ENCODE assay signal across 10 cellular contexts in the genomic region with DNA sequence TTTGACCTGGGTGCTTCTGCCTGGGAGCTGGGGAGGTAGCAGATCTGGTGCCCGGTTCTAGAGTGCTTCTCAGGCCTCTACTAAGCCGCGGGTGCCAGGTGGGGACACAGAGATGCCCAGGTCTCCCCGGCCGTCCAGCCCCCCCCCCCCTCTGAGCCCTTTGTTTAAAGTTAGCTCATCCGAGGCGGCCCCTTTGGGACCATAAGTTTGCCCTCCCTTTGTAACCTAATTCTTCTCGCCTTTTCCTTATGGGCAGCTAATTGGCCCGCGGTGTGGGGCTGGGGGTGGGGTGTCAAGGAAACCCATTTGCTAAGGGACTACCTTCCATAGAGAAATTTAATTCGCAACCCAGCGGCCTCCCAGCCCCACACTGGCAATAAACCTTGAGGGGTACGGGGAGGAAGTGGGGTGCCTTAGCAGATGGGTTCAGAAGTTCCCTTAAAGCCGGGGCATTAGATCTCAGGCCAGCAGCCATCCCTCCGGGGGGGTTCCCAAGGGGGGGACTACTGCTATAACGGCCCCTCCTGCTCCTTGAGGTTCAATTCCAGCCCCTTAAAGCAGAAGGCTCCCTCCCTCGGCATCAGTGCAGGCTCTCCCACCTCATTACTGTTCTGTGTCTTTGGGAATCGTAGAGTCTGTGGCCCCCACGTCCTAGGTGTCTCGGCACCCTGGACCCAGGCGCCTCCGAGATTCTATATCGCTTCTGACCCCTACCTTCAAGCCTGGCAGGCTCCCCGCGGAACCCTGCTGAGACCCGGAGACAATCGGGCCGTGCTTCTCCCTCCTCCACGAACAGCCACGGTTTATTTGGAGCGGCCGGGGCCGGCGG. TPM values are rescaled to one million over a fixed set of nuclear protein-coding genes. Genes with fewer than 3 reads are reported as not detected.
A peak's percentile ranks its signal among the peaks of the same experiment; 100 is the strongest.
DNase-seq lines count a peak whose midpoint lies in the region; ATAC-seq and TF ChIP-seq lines count a peak whose summit lies in the region.
"Had no signal": no experiment of that assay in that cellular context is flagged by ENCODE, and none has a peak within 500 bp of the region (broad histone marks: within the 10 kb centered on the region; RNA-seq: fewer than 3 reads in every experiment).

No MANE protein-coding gene starts in this region.

- no peaks in the 10 kb centered on the region for H3K36me3 Mint-ChIP-seq in CD4-positive, CD25-positive, alpha-beta regulatory T cell
- H3K36me3 Mint-ChIP-seq in IgD-negative memory B cell: peaks cover 3% of the 10 kb centered on the region

- peaks cover 0 to 5% (median 0%) of the 10 kb centered on the region in 7 donors for H3K9me3 Mint-ChIP-seq in CD4-positive, CD25-positive, alpha-beta regulatory T cell
- H3K9me3 Mint-ChIP-seq in IgD-negative memory B cell: no peaks in the 10 kb centered on the region

- no peaks in the 10 kb centered on the region for H3K9me3 ChIP-seq in CD4-positive, CD25-positive, alpha-beta regulatory T cell (ENCODE audit: control insufficient read depth in 2 of 2, low read length in 2 of 2)
- H3K9me3 ChIP-seq in effector memory CD4-positive, alpha-beta T cell (ENCODE audit: control insufficient read depth, low read length): no peaks in the 10 kb centered on the region

- peaks cover 11% of the 10 kb centered on the region for H3K27me3 ChIP-seq in CD4-positive, CD25-positive, alpha-beta regulatory T cell (ENCODE audit: control insufficient read depth, insufficient read depth, low read length)
- H3K27me3 ChIP-seq in effector memory CD4-positive, alpha-beta T cell (replicated peaks; ENCODE audit: control insufficient read depth, insufficient read depth, low read length, poor library complexity, severe bottlenecking): peaks cover 76% of the 10 kb centered on the region

- no peak overlapping the region for H3K27ac ChIP-seq in CD4-positive, CD25-positive, alpha-beta regulatory T cell (ENCODE audit: insufficient read depth, low read length, poor library complexity, severe bottlenecking)
- no peak overlapping the region for H3K27ac ChIP-seq in effector memory CD4-positive, alpha-beta T cell (ENCODE audit: insufficient read depth, low read length, poor library complexity, severe bottlenecking)

- DNase-seq in CD4-positive, CD25-positive, alpha-beta regulatory T cell: no peak
- no peak for DNase-seq in effector memory CD4-positive, alpha-beta T cell
- DNase-seq in omental fat pad (ENCODE audit: low spot score) (peak; percentile 13), DMS114 treated with DMSO at 0.1 percent for 48 hours (lab: John Stamatoyannopoulos, UW; ENCODE audit: unreplicated experiment) (no peak), HuH-7 (ENCODE audit: low spot score) (no peak)

- peak overlapping the region in 3 of 4 donors; percentile 28 to 58 (median 47) for H3K4me3 Mint-ChIP-seq in CD4-positive, CD25-positive, alpha-beta regulatory T cell
- H3K4me3 Mint-ChIP-seq in IgD-negative memory B cell: peak overlapping the region; percentile 41 to 77 (median 65)

- ATAC-seq in CD4-positive, CD25-positive, alpha-beta regulatory T cell (ENCODE audit: low read depth in 2 of 2): no peak
- ATAC-seq in omental fat pad (ENCODE audit: low FRiP score) (no peak), HG02763 (IDR thresholded peaks at IDR 0.05; ENCODE audit: unreplicated experiment) (no peak), HG02938 (IDR thresholded peaks at IDR 0.05; ENCODE audit: unreplicated experiment) (no peak)

- peaks cover 66% of the 10 kb centered on the region for H3K4me1 ChIP-seq in CD4-positive, CD25-positive, alpha-beta regulatory T cell (ENCODE audit: control insufficient read depth, insufficient read depth, low read length, poor library complexity, severe bottlenecking)
- H3K4me1 ChIP-seq in effector memory CD4-positive, alpha-beta T cell (ENCODE audit: control insufficient read depth, insufficient read depth, low read length, poor library complexity, severe bottlenecking): peaks cover 62% of the 10 kb centered on the region

- TF ChIP-seq CTCF in omental fat pad (IDR thresholded peaks at IDR 0.05): no peak

- H3K4me3 ChIP-seq in CD4-positive, CD25-positive, alpha-beta regulatory T cell (ENCODE audit: low read depth, low read length): no peak overlapping the region
- H3K4me3 ChIP-seq in effector memory CD4-positive, alpha-beta T cell (ENCODE audit: insufficient read depth, low read depth, low read length, poor library complexity, severe bottlenecking): peak overlapping the region; percentile 25

- peaks cover 0 to 47% (median 4%) of the 10 kb centered on the region in 4 donors for H3K4me1 Mint-ChIP-seq in CD4-positive, CD25-positive, alpha-beta regulatory T cell
- peaks cover 8 to 24% (median 18%) of the 10 kb centered on the region in 3 donors for H3K4me1 Mint-ChIP-seq in IgD-negative memory B cell

- no peak overlapping the region for H3K27ac Mint-ChIP-seq in CD4-positive, CD25-positive, alpha-beta regulatory T cell
- H3K27ac Mint-ChIP-seq in IgD-negative memory B cell: peak overlapping the region in 2 of 3 donors; percentile 22 to 23

- H3K36me3 ChIP-seq in CD4-positive, CD25-positive, alpha-beta regulatory T cell (ENCODE audit: control insufficient read depth, insufficient read depth, low read length): no peaks in the 10 kb centered on the region
- H3K36me3 ChIP-seq in effector memory CD4-positive, alpha-beta T cell (ENCODE audit: control insufficient read depth, insufficient read depth, low read length): no peaks in the 10 kb centered on the region

- H3K27me3 Mint-ChIP-seq in CD4-positive, CD25-positive, alpha-beta regulatory T cell: peaks cover 75% of the 10 kb centered on the region
- peaks cover 60% of the 10 kb centered on the region for H3K27me3 Mint-ChIP-seq in IgD-negative memory B cell

RNA-seq across cellular contexts. Expression of gene GATA2, which starts 1.7 kb away (rescaled TPM):
- 6.2 TPM for total RNA-seq in CD4-positive, CD25-positive, alpha-beta regulatory T cell
- polyA plus RNA-seq in CD4-positive, CD25-positive, alpha-beta regulatory T cell: not detected
- polyA plus RNA-seq in IgD-negative memory B cell: 0.11 TPM
- 10 to 100 TPM in 2 of 4 donors, 1 to 10 TPM in 2; 4.2 to 32.5 (median 9.0) TPM for total RNA-seq in omental fat pad

RNA-seq across cellular contexts. Expression of gene DNAJB8, which starts 24.6 kb away (rescaled TPM):
- not detected for total RNA-seq in CD4-positive, CD25-positive, alpha-beta regulatory T cell
- not detected for polyA plus RNA-seq in CD4-positive, CD25-positive, alpha-beta regulatory T cell
- polyA plus RNA-seq in IgD-negative memory B cell: not detected
- not detected for total RNA-seq in omental fat pad
- total RNA-seq: lower leg skin, SK-MEL-5 had no signal

Comparison
In these comparisons a context has a peak if more than half of its experiments do, and no peak if none do; other contexts are left out.
1. H3K27ac Mint-ChIP-seq: peak in IgD-negative memory B cell (2 of 3); none in CD4-positive, CD25-positive, alpha-beta regulatory T cell (0 of 3).